In genomic region chr5:35242695-35243258, GRCh38 we compare ENCODE assay signal across 15 cellular contexts. TPM values are rescaled to one million over a fixed set of nuclear protein-coding genes. Genes with fewer than 3 reads are reported as not detected.
DNase-seq lines count a peak whose midpoint lies in the region; ATAC-seq and TF ChIP-seq lines count a peak whose summit lies in the region.
"Had no signal": no experiment of that assay in that cellular context is flagged by ENCODE, and none has a peak within 500 bp of the region (broad histone marks: within the 10 kb centered on the region; RNA-seq: fewer than 3 reads in every experiment).

No MANE protein-coding gene starts in this region.

- H3K79me1 ChIP-seq in trophoblast cell (ENCODE audit: low read length), result no peaks in the 10 kb centered on the region

- no peak overlapping the region for H3K4ac ChIP-seq in trophoblast cell (ENCODE audit: low read depth, low read length)

- WGBS in trophoblast cell (ENCODE audit: extremely low coverage, insufficient coverage, insufficient read length), result no CpG with 5 or more reads among the region's 4 CpGs

- H3K4me1 ChIP-seq in mucosa of descending colon (ENCODE audit: low read depth), result peaks cover 7% of the 10 kb centered on the region
- H3K4me1 ChIP-seq in trophoblast cell (ENCODE audit: control insufficient read depth in 1 of 2, insufficient read depth in 2 of 2, low read length in 2 of 2), result no peaks in the 10 kb centered on the region

- in situ Hi-C loops in brain microvascular endothelial cell (cut with HindIII; ENCODE audit: low pct_ligation_motif_present, low sequenced_read_pairs), result no loop called here

- H3K27me3 Mint-ChIP-seq in T-helper 17 cell, result peaks cover 31% of the 10 kb centered on the region

- H3K27me3 ChIP-seq in trophoblast cell (ENCODE audit: insufficient read depth, low read length) (no peaks in the 10 kb centered on the region), brain microvascular endothelial cell (replicated peaks) (no peaks in the 10 kb centered on the region)

- no peak overlapping the region for H4K12ac ChIP-seq in trophoblast cell (ENCODE audit: low read depth, low read length)

- H3K27ac ChIP-seq in trophoblast cell (ENCODE audit: low read depth, low read length) (no peak overlapping the region), brain microvascular endothelial cell (no peak overlapping the region)
- H3K27ac ChIP-seq: A549, HL-60 had no signal

- no peaks in the 10 kb centered on the region for H3K4me1 Mint-ChIP-seq in T-helper 17 cell

- H3K4me3 Mint-ChIP-seq in T-helper 17 cell, result no peak overlapping the region
- H3K4me3 Mint-ChIP-seq: CD14-positive monocyte; CD8-positive, alpha-beta T cell; GM23338; H9 had no signal

- no peak overlapping the region for H2AK5ac ChIP-seq in trophoblast cell (ENCODE audit: low read length)

- H3K9me3 ChIP-seq in T-helper 17 cell (ENCODE audit: control insufficient read depth, low read length, poor library complexity, severe bottlenecking) (no peaks in the 10 kb centered on the region), mucosa of descending colon (no peaks in the 10 kb centered on the region), trophoblast cell (ENCODE audit: insufficient read depth, low read depth, low read length) (no peaks in the 10 kb centered on the region)
- H3K9me3 ChIP-seq: A549, Caco-2 had no signal

- H3K36me3 Mint-ChIP-seq in T-helper 17 cell (ENCODE audit: low read depth), result peaks cover 3% of the 10 kb centered on the region
- H3K36me3 Mint-ChIP-seq: CD14-positive monocyte; CD8-positive, alpha-beta T cell had no signal

- no peak overlapping the region for H2AFZ ChIP-seq in trophoblast cell (ENCODE audit: insufficient read depth, low read length, poor library complexity)

- H3K27ac Mint-ChIP-seq in T-helper 17 cell, result peak overlapping the region; percentile 27
- H3K27ac Mint-ChIP-seq: CD14-positive monocyte; CD8-positive, alpha-beta T cell; GM23338; H9 had no signal

- H2BK5ac ChIP-seq in trophoblast cell (ENCODE audit: low read depth, low read length, poor library complexity), result no peak overlapping the region

- H4K91ac ChIP-seq in trophoblast cell (ENCODE audit: low read depth, low read length), result no peak overlapping the region

- no peak overlapping the region for H2BK120ac ChIP-seq in trophoblast cell (ENCODE audit: insufficient read depth, low read length, poor library complexity)

- no peak for DNase-seq in T-helper 17 cell
- no peak for DNase-seq in mucosa of descending colon
- peak; percentile 21 to 67 for DNase-seq in trophoblast cell
- DNase-seq in brain microvascular endothelial cell, result no peak
- DNase-seq: Caco-2; CD8-positive, alpha-beta T cell; H9 had no signal

- no peak overlapping the region for H4K8ac ChIP-seq in trophoblast cell (ENCODE audit: low read depth, low read length)

- ATAC-seq in T-helper 17 cell (no peak), mucosa of descending colon (peak; percentile 60), GM18520 (IDR thresholded peaks at IDR 0.05; ENCODE audit: unreplicated experiment) (no peak), GM18498 (IDR thresholded peaks at IDR 0.05; ENCODE audit: unreplicated experiment) (no peak)
- ATAC-seq: A549; CD8-positive, alpha-beta T cell; GM23338; K562 had no signal

- no peak overlapping the region for H3K9ac ChIP-seq in trophoblast cell (ENCODE audit: low read length)

- H3K79me2 ChIP-seq in trophoblast cell (ENCODE audit: control insufficient read depth, insufficient read depth, low read length, poor library complexity), result no peaks in the 10 kb centered on the region

- no peak overlapping the region for H3K23ac ChIP-seq in trophoblast cell (ENCODE audit: low read length)

- TF ChIP-seq CTCF in mucosa of descending colon (IDR thresholded peaks at IDR 0.05), result no peak
- no peak for TF ChIP-seq CTCF in brain microvascular endothelial cell (IDR thresholded peaks at IDR 0.05; ENCODE audit: low read depth, low read length, missing control alignments)

- intact Hi-C loops in mucosa of descending colon (cut with DNase I, micrococcal nuclease), result no loop called here

- no peak overlapping the region for H2BK12ac ChIP-seq in trophoblast cell (ENCODE audit: low read length)

- no peak overlapping the region for H3K4me3 ChIP-seq in mucosa of descending colon
- H3K4me3 ChIP-seq in trophoblast cell (ENCODE audit: low read depth, low read length), result no peak overlapping the region
- no peak overlapping the region for H3K4me3 ChIP-seq in brain microvascular endothelial cell (ENCODE audit: low read depth, low read length)
- H3K4me3 ChIP-seq: A549, GM23338, K562 had no signal

- H3K4me2 ChIP-seq in trophoblast cell (ENCODE audit: low read length), result no peak overlapping the region
- H3K4me2 ChIP-seq: A549, GM23338 had no signal

- H3K36me3 ChIP-seq in mucosa of descending colon (ENCODE audit: low read depth) (no peaks in the 10 kb centered on the region), trophoblast cell (ENCODE audit: control insufficient read depth in 1 of 2, insufficient read depth in 2 of 2, low read length in 2 of 2) (no peaks in the 10 kb centered on the region), brain microvascular endothelial cell (replicated peaks) (no peaks in the 10 kb centered on the region)

- H3K18ac ChIP-seq in trophoblast cell (ENCODE audit: low read length), result no peak overlapping the region

- no peak overlapping the region for H3K14ac ChIP-seq in trophoblast cell (ENCODE audit: low read length)

RNA-seq across cellular contexts. Expression of gene PRLR, which starts 12.5 kb away (rescaled TPM):
- total RNA-seq in T-helper 17 cell, result not detected
- total RNA-seq in mucosa of descending colon, result 10 to 100 TPM; 10.3 to 47.1 (median 35.8) TPM
- 7.2 and 7.7 TPM in 2 replicates for polyA plus RNA-seq in trophoblast cell (2013)
- total RNA-seq: CD8-positive, alpha-beta T cell had no signal
- polyA plus RNA-seq: AG04450, K562 had no signal

Comparison
In these comparisons a context has a peak if more than half of its experiments do, and no peak if none do; other contexts are left out.
1. DNase-seq: peak in trophoblast cell (2 of 2); none in T-helper 17 cell (0 of 3), mucosa of descending colon (0 of 3) and brain microvascular endothelial cell (single experiment).
2. RNA of gene PRLR, which starts 12.5 kb away (total RNA-seq): 10.3 to 47.1 TPM in mucosa of descending colon; not detected in T-helper 17 cell; every median in the first group is over 10 times any median in the second.